ENCODE assay signal across 8 cellular contexts in genomic region chr7:104207731-104208420, GRCh38. TPM values are rescaled to one million over a fixed set of nuclear protein-coding genes. Genes with fewer than 3 reads are reported as not detected.
DNase-seq lines count a peak whose midpoint lies in the region; FAIRE-seq and TF ChIP-seq lines count a peak whose summit lies in the region.

Gene ORC5 (minus strand): TSS chr7:104208013. CDS start chr7:104207904, 109 bp downstream.

- peaks cover 10% of the 10 kb centered on the region for H3K27me3 ChIP-seq in neutrophil

- H3K27ac ChIP-seq in neutrophil, result peak within 1 kb of the TSS; percentile 28
- H3K27ac ChIP-seq in substantia nigra (ENCODE audit: low read depth, low read length, poor library complexity, severe bottlenecking), result peak within 1 kb of the TSS; percentile 73

- H3K36me3 ChIP-seq in neutrophil, result peaks cover 7% of the 10 kb centered on the region

- H3K4me3 ChIP-seq in LNCaP clone FGC (ENCODE audit: low read depth, low read length) (peak within 1 kb of the TSS; percentile 97), neutrophil (ENCODE audit: low read depth in 1 of 2, low read length in 1 of 2) (peak within 1 kb of the TSS; percentile 74 to 82)

- no peak for FAIRE-seq in frontal cortex (lab: Jason Lieb, UNC)

- no peaks in the 10 kb centered on the region for H3K9me3 ChIP-seq in neutrophil

- peaks cover 16 to 17% of the 10 kb centered on the region in 2 experiments for H3K4me1 ChIP-seq in neutrophil (ENCODE audit: control insufficient read depth in 1 of 2, insufficient read depth in 1 of 2, low read depth in 1 of 2, low read length in 1 of 2)

- DNase-seq in ELF-1 (ENCODE audit: low read depth, low spot score) (peak; percentile 80), GOT3 (lab: John Stamatoyannopoulos, UW) (peak; percentile 51), LNCaP clone FGC (ENCODE audit: low read depth) (no peak), SIG-M5 treated with dmso at 0.1 percent for 504 hours (lab: John Stamatoyannopoulos, UW; ENCODE audit: unreplicated experiment) (peak; percentile 84), frontal cortex (ENCODE audit: low spot score in 2 of 2) (peak; percentile 62 to 80), substantia nigra (lab: John Stamatoyannopoulos, UW) (peak in 46 of 49 donors; percentile 6 to 82 (median 49))
- DNase-seq in activated gamma-delta T cell treated with anti-CD3 and anti-CD28 coated beads, Interleukin-2, amount 50 U/mL, for 16 hours (ENCODE audit: low read depth), result peak; percentile 55

- no peak for TF ChIP-seq CTCF in LNCaP clone FGC (IDR thresholded peaks at IDR 0.05; ENCODE audit: control insufficient read depth, extremely low read depth, insufficient read depth)
- TF ChIP-seq CTCF in neutrophil (IDR thresholded peaks at IDR 0.05), result no peak

RNA-seq across cellular contexts. Expression of gene ORC5, which starts in this region (rescaled TPM):
- total RNA-seq in frontal cortex, result 52.6 TPM
